Comparison of ENCODE assay signal across 21 cellular contexts in genomic region chr3:25173610-25174009, GRCh38.
"Had no signal": no experiment of that assay in that cellular context is flagged by ENCODE, and none has a peak within 500 bp of the region (broad histone marks: within the 10 kb centered on the region; RNA-seq: fewer than 3 reads in every experiment).

No MANE protein-coding gene starts in this region.

- DNase-seq: Kasumi-1; MM.1S; NCI-H1092 treated with DMSO at 0.1 percent for 48 hours; NCI-H146; NCI-H1694 treated with DMSO at 0.1 percent for 48 hours; NCI-H1930; NCI-H2081; NCI-H2107; NCI-H2171 treated with DMSO at 0.1 percent for 48 hours; NCI-H345; NCI-H446 treated with DMSO at 0.1 percent for 48 hours; NCI-H510A treated with DMSO at 0.1 percent for 48 hours; NCI-H748 treated with DMSO at 0.1 percent for 48 hours; NK-92 treated with Interleukin-12 subunit alpha and Interleukin-12 subunit beta, amount 100 ng/mL, for 24 hours; PC-3; SHP77; SK-N-SH; SW 1271; T-cell had no signal

- ATAC-seq: K562, Panc1, PC-3, T-cell had no signal
